In genomic region chr11:108614086-108614485, GRCh38 we compare ENCODE assay signal across 17 cellular contexts. TPM values are rescaled to one million over a fixed set of nuclear protein-coding genes. Genes with fewer than 3 reads are reported as not detected.
DNase-seq lines count a peak whose midpoint lies in the region; ATAC-seq, FAIRE-seq and TF ChIP-seq lines count a peak whose summit lies in the region.
"Had no signal": no experiment of that assay in that cellular context is flagged by ENCODE, and none has a peak within 500 bp of the region (broad histone marks: within the 10 kb centered on the region; RNA-seq: fewer than 3 reads in every experiment).

No MANE protein-coding gene starts in this region.

- no peak for TF ChIP-seq EP300 in K562 (IDR thresholded peaks at IDR 0.05; ENCODE audit: low read length)

- H3K9me1 ChIP-seq in K562 (ENCODE audit: control insufficient read depth, insufficient read depth, low read length): no peaks in the 10 kb centered on the region

- no peak overlapping the region for H3K4ac ChIP-seq in mesendoderm (ENCODE audit: low read depth, low read length)

- H4K5ac ChIP-seq in mesendoderm (ENCODE audit: low read length): no peak overlapping the region

- peak overlapping the region; percentile 86 for H4K8ac ChIP-seq in mesendoderm (ENCODE audit: low read depth, low read length)

- H3K4me2 ChIP-seq in K562 (ENCODE audit: insufficient read depth, low read length) (no peak overlapping the region), mesendoderm (ENCODE audit: low read length) (no peak overlapping the region)

- H2BK5ac ChIP-seq in mesendoderm (ENCODE audit: low read length): no peak overlapping the region

- no peak for TF ChIP-seq POLR2A in K562 (conservative IDR thresholded peaks at IDR 0.05)

- H3K9me3 ChIP-seq in K562 (replicated peaks; ENCODE audit: control insufficient read depth, insufficient read depth, low read depth, low read length) (no peaks in the 10 kb centered on the region), esophagus (ENCODE audit: control insufficient read depth in 2 of 2, insufficient read depth in 1 of 2, low read depth in 1 of 2, low read length in 1 of 2) (no peaks in the 10 kb centered on the region)

- H3K56ac ChIP-seq in mesendoderm (ENCODE audit: low read length): no peak overlapping the region

- POLR2A ChIA-PET in K562 (lab: Yijun Ruan, JAX): interaction anchor here (1.1 kb wide), 1 partner anchor 10 kb away, joined by 3 read pairs; no protein-coding TSS in a partner anchor

- no peak overlapping the region for H2AK5ac ChIP-seq in mesendoderm (ENCODE audit: low read length)

- intact Hi-C loops in K562 (cut with micrococcal nuclease): no loop called here

- H2BK120ac ChIP-seq in mesendoderm (ENCODE audit: low read depth, low read length): no peak overlapping the region

- H3K79me2 ChIP-seq in K562 (ENCODE audit: control insufficient read depth, insufficient read depth, low read length): no peaks in the 10 kb centered on the region
- H3K79me2 ChIP-seq in mesendoderm (ENCODE audit: control insufficient read depth, insufficient read depth, low read length): no peaks in the 10 kb centered on the region

- CTCF ChIA-PET in K562 (lab: Yijun Ruan, JAX; ENCODE audit: low intra/inter-chr PET ratio): no interaction called here

- no peak overlapping the region for H2AFZ ChIP-seq in K562 (ENCODE audit: low read depth, low read length)

- TF ChIP-seq RAD21 in K562 (CRISPR knock-in tag; conservative IDR thresholded peaks at IDR 0.05 in 1 of 2, IDR thresholded peaks at IDR 0.05 in 1 of 2): no peak

- WGBS in K562 (ENCODE audit: insufficient coverage, low coverage, missing lambda C conversion rate): 72% methylated on average over 3 of the region's 3 CpGs
- 49 to 64% methylated on average over 3 of the region's 3 CpGs for WGBS in esophagus, 2 donors
- WGBS in mesendoderm (ENCODE audit: extremely low coverage, insufficient coverage, low lambda C conversion rate): no CpG with 5 or more reads among the region's 3 CpGs

- H3K4me1 ChIP-seq in K562 (replicated peaks in 1 of 2; ENCODE audit: control insufficient read depth in 2 of 2, insufficient read depth in 2 of 2, low read length in 2 of 2): peaks cover 4 to 7% of the 10 kb centered on the region in 2 experiments; a peak in 2 of 5 replicates
- peaks cover 0 to 2% of the 10 kb centered on the region in 2 donors for H3K4me1 ChIP-seq in esophagus (ENCODE audit: control insufficient read depth in 2 of 2, insufficient read depth in 2 of 2, low read length in 1 of 2)
- no peaks in the 10 kb centered on the region for H3K4me1 ChIP-seq in mesendoderm (ENCODE audit: control insufficient read depth, low read depth, low read length)

- DNase-seq in ELR (ENCODE audit: low read depth) (peak; percentile 24), K562 (ENCODE audit: extremely low read depth in 1 of 4, low spot score in 3 of 4) (no peak), mesendoderm (no peak), activated gamma-delta T cell treated with Interleukin-2 at 50 U/mL for 16 hours (no peak), RKO (ENCODE audit: low spot score) (no peak), NOMO-1 treated with DMSO at 0.1 percent for 48 hours (lab: John Stamatoyannopoulos, UW; ENCODE audit: unreplicated experiment) (no peak), NCI-H1105 treated with DMSO at 0.1 percent for 48 hours (lab: John Stamatoyannopoulos, UW) (no peak)
- DNase-seq: C1 segment of cervical spinal cord; Calu3; CD4-positive, alpha-beta T cell; DMS 273 treated with DMSO at 0.1 percent for 48 hours; DMS79; GOT3; H9 had no signal

- H4K20me1 ChIP-seq in K562 (replicated peaks; ENCODE audit: control insufficient read depth, insufficient read depth, low read length): no peaks in the 10 kb centered on the region

- no TSS peak for BruUV-seq in K562 (replicated peaks; lab: Mats Ljungman, UMichigan)

- in situ Hi-C loops in K562 (cut with MboI): no loop called here

- no peak for FAIRE-seq in K562 (lab: Jason Lieb, UNC)
- FAIRE-seq: G401.6, GM12891 had no signal

- H3K27ac ChIP-seq in K562 (ENCODE audit: extremely low read depth, low read depth, low read length): no peak overlapping the region
- H3K27ac ChIP-seq in esophagus (ENCODE audit: low read depth in 2 of 2, low read length in 1 of 2): peak overlapping the region; percentile 29 to 52
- no peak overlapping the region for H3K27ac ChIP-seq in mesendoderm (ENCODE audit: low read depth, low read length)

- no peak overlapping the region for H3K18ac ChIP-seq in mesendoderm (ENCODE audit: low read length)

- H2BK15ac ChIP-seq in mesendoderm (replicated peaks; ENCODE audit: low read depth): no peak overlapping the region

- H3K9ac ChIP-seq in K562 (ENCODE audit: insufficient read depth in 1 of 2, low read depth in 2 of 2, low read length in 2 of 2) (no peak overlapping the region), mesendoderm (ENCODE audit: low read length) (no peak overlapping the region)

- H3K36me3 ChIP-seq in K562 (ENCODE audit: control insufficient read depth, insufficient read depth, low read length) (no peaks in the 10 kb centered on the region), esophagus (ENCODE audit: control insufficient read depth in 2 of 2, insufficient read depth in 2 of 2, low read length in 1 of 2) (no peaks in the 10 kb centered on the region), mesendoderm (ENCODE audit: control insufficient read depth, insufficient read depth, low read length) (no peaks in the 10 kb centered on the region)

- no peaks in the 10 kb centered on the region for H3K79me1 ChIP-seq in mesendoderm (ENCODE audit: low read length)

- no peak for TF ChIP-seq CTCF in K562 (IDR thresholded peaks at IDR 0.05 in 2 of 3, conservative IDR thresholded peaks at IDR 0.05 in 1 of 3; ENCODE audit: insufficient read depth in 2 of 3, low read depth in 1 of 3, low read length in 3 of 3)

- no peak for ATAC-seq in K562

- H3K4me3 ChIP-seq in K562 (no peak overlapping the region), esophagus (ENCODE audit: low read depth in 1 of 2, low read length in 2 of 2) (no peak overlapping the region), mesendoderm (ENCODE audit: low read length) (no peak overlapping the region)

- H3K27me3 ChIP-seq in K562 (ENCODE audit: control insufficient read depth in 2 of 2, insufficient read depth in 2 of 2, low read length in 2 of 2): no peaks in the 10 kb centered on the region
- no peaks in the 10 kb centered on the region for H3K27me3 ChIP-seq in esophagus (ENCODE audit: control insufficient read depth in 1 of 2, insufficient read depth in 2 of 2, low read length in 2 of 2)
- H3K27me3 ChIP-seq in mesendoderm (ENCODE audit: insufficient read depth, low read length, poor library complexity): no peaks in the 10 kb centered on the region

- no peak overlapping the region for H3K23ac ChIP-seq in mesendoderm (ENCODE audit: low read length)

TF ChIP-seq in K562, 482 proteins besides CTCF, POLR2A, EP300 and RAD21 (continues in another document):
- TF ChIP-seq ZFP1 (CRISPR knock-in tag; IDR thresholded peaks at IDR 0.05) (no peak), MEF2A (IDR thresholded peaks at IDR 0.05; ENCODE audit: control insufficient read depth, low read depth, low read length) (no peak), ZNF197 (CRISPR knock-in tag; IDR thresholded peaks at IDR 0.05; ENCODE audit: low read depth) (no peak)

RNA-seq across cellular contexts. Expression of gene EXPH5, which starts 20.5 kb away (rescaled TPM):
- 3.2 and 15.6 TPM in 2 replicates for total RNA-seq in K562 (2011; cell fraction: chromatin; rRNA removed; ENCODE audit: low replicate concordance)
- 2.0 and 4.3 TPM in 2 replicates for total RNA-seq in K562 (2011; cell fraction: nucleolus; rRNA removed)
- total RNA-seq in K562 (2011; cell fraction: nucleoplasm; rRNA removed): 5.7 and 8.6 TPM in 2 replicates
- total RNA-seq in K562 (2014; rRNA removed): 4.2 TPM in 2 replicates
- 6.1 and 7.3 TPM in 2 replicates for total RNA-seq in K562 (2014; rRNA removed; fragmentation: Illumina TruSeq; extraction: Trizol)
- 5.6 and 5.7 TPM in 2 replicates for total RNA-seq in K562 (2015; rRNA removed; fragmentation: Illumina TruSeq; extraction: Trizol)
- 6.8 and 8.5 TPM in 2 replicates for total RNA-seq in K562 (2021)
- polyA plus RNA-seq in K562 (2011; rRNA removed): 4.8 and 6.2 TPM in 2 replicates
- polyA plus RNA-seq in K562 (2011; cell fraction: cytosol; rRNA removed): 1.4 and 2.8 TPM in 2 replicates
- 3.5 and 6.0 TPM in 2 replicates for polyA plus RNA-seq in K562 (2011; cell fraction: nucleus; rRNA removed)
- 0.48 and 0.76 TPM in 2 replicates for polyA plus RNA-seq in K562 (2012)
- polyA plus RNA-seq in K562 (2014; fragmentation: Illumina TruSeq; extraction: Trizol): 1.8 and 2.0 TPM in 2 replicates
- polyA plus RNA-seq in K562 (2014; fragmentation: Nextera tagmentation; extraction: Ambion mirVana): 1 to 10 TPM; 1.3 to 4.8 TPM
- polyA plus RNA-seq in K562 (2014; rRNA removed): 2.4 and 2.6 TPM in 2 replicates
- 16.7 and 23.8 TPM in 2 replicates for polyA minus RNA-seq in K562 (2011; rRNA and poly(A)+ RNA removed)
- polyA minus RNA-seq in K562 (2011; cell fraction: cytosol; rRNA and poly(A)+ RNA removed): 6.1 and 6.3 TPM in 2 replicates
- polyA minus RNA-seq in K562 (2011; cell fraction: nucleus; rRNA and poly(A)+ RNA removed): 4.2 and 12.2 TPM in 2 replicates
- polyA plus RNA-seq in esophagus: 1 to 10 TPM; 3.4 to 7.4 TPM
- polyA plus RNA-seq in mesendoderm (2013, experiment 1 of 2): 1.1 TPM
- polyA plus RNA-seq in mesendoderm (2013, experiment 2 of 2): 0.97 TPM

RNA-seq across cellular contexts. Expression of gene DDX10, which starts 50.8 kb away (rescaled TPM):
- 29.3 and 73.7 TPM in 2 replicates for total RNA-seq in K562 (2011; cell fraction: chromatin; rRNA removed; ENCODE audit: low replicate concordance)
- total RNA-seq in K562 (2011; cell fraction: nucleolus; rRNA removed): 23.7 and 24.2 TPM in 2 replicates
- total RNA-seq in K562 (2011; cell fraction: nucleoplasm; rRNA removed): 33.8 and 41.2 TPM in 2 replicates
- 48.3 and 50.0 TPM in 2 replicates for total RNA-seq in K562 (2014; rRNA removed)
- total RNA-seq in K562 (2014; rRNA removed; fragmentation: Illumina TruSeq; extraction: Trizol): 77.2 and 83.6 TPM in 2 replicates
- total RNA-seq in K562 (2015; rRNA removed; fragmentation: Illumina TruSeq; extraction: Trizol): 69.1 and 72.5 TPM in 2 replicates
- total RNA-seq in K562 (2021): 64.6 and 66.6 TPM in 2 replicates
- 41.7 and 50.7 TPM in 2 replicates for polyA plus RNA-seq in K562 (2011; rRNA removed)
- polyA plus RNA-seq in K562 (2011; cell fraction: cytosol; rRNA removed): 30.1 and 51.2 TPM in 2 replicates
- 29.6 and 31.2 TPM in 2 replicates for polyA plus RNA-seq in K562 (2011; cell fraction: nucleus; rRNA removed)
- polyA plus RNA-seq in K562 (2012): 17.6 and 41.4 TPM in 2 replicates
- polyA plus RNA-seq in K562 (2014; fragmentation: Illumina TruSeq; extraction: Trizol): 61.0 and 94.6 TPM in 2 replicates
- 10 to 100 TPM; 33.9 to 40.8 TPM for polyA plus RNA-seq in K562 (2014; fragmentation: Nextera tagmentation; extraction: Ambion mirVana)
- polyA plus RNA-seq in K562 (2014; rRNA removed): 42.1 and 45.9 TPM in 2 replicates
- 105 and 107 TPM in 2 replicates for polyA minus RNA-seq in K562 (2011; rRNA and poly(A)+ RNA removed)
- 33.5 and 34.0 TPM in 2 replicates for polyA minus RNA-seq in K562 (2011; cell fraction: cytosol; rRNA and poly(A)+ RNA removed)
- polyA minus RNA-seq in K562 (2011; cell fraction: nucleus; rRNA and poly(A)+ RNA removed): 47.0 and 54.5 TPM in 2 replicates
- polyA plus RNA-seq in esophagus: 10 to 100 TPM; 11.8 to 12.9 TPM
- 95.9 TPM for polyA plus RNA-seq in mesendoderm (2013, experiment 1 of 2)
- 93.1 TPM for polyA plus RNA-seq in mesendoderm (2013, experiment 2 of 2)

Comparison
In these comparisons a context has a peak if more than half of its experiments do, and no peak if none do; other contexts are left out.
1. H3K27ac ChIP-seq: peak in esophagus (2 of 2); none in K562 (single experiment) and mesendoderm (single experiment).